8 cellular contexts compared by ENCODE assay signal in the genomic region with DNA sequence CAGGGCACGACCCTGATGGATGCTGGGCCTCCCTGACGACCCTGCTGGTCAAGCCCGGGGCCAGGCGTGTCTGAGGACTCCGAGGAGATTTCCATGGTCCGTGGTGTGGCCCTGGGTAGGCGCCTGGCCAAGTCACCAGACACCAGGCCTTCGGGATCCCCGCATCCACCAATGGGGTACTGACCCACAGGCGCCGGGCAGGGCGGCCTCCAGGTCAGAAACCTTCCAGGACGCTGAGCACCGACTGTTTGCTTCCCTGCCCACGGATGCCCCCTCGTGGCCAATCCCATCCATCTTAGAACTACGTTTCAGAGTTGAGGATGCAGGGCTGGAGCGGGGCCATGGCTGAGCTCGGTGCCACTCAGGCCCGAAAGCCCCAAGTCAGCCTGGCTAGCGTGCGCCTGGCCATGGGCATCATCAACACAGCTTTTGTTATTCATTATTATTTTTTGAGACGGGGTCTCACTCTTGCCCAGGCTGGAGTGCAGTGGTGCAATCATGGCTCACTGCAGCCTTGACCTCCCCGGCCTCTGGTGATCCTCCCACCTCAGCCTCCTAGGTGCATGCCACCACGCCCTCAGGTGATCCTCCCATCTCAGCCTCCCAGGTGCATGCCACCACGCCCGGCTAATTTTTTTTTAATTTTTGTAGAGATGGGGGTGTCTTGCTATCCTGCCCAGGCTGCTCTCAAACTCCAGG. TPM values are rescaled to one million over a fixed set of nuclear protein-coding genes. Genes with fewer than 3 reads are reported as not detected.
DNase-seq lines count a peak whose midpoint lies in the region; ATAC-seq and TF ChIP-seq lines count a peak whose summit lies in the region.

No MANE protein-coding gene starts in this region.

- H3K4me3 Mint-ChIP-seq in natural killer cell treated with Interleukin-12 subunit alpha and Interleukin-12 subunit beta and Interleukin-15 and Interleukin-18, amount 100 ng/mL, for 72 hours, result no peak overlapping the region

- H3K4me1 Mint-ChIP-seq in natural killer cell treated with Interleukin-12 subunit alpha and Interleukin-12 subunit beta and Interleukin-15 and Interleukin-18, amount 100 ng/mL, for 72 hours (ENCODE audit: low read depth in 2 of 2), result no peaks in the 10 kb centered on the region

- H3K4me2 ChIP-seq in BLaER1, result peak overlapping the region; percentile 78

- H3K4me1 ChIP-seq in BLaER1 (peaks cover 20% of the 10 kb centered on the region), stomach (peaks cover 0 to 12% (median 7%) of the 10 kb centered on the region in 4 donors)

- H3K36me3 Mint-ChIP-seq in natural killer cell treated with Interleukin-12 subunit alpha and Interleukin-12 subunit beta and Interleukin-15 and Interleukin-18, amount 100 ng/mL, for 72 hours, result no peaks in the 10 kb centered on the region

- TF ChIP-seq CTCF in fibroblast of pulmonary artery (IDR thresholded peaks at IDR 0.05; ENCODE audit: low read length, missing control alignments), result peak; percentile 71
- TF ChIP-seq CTCF in stomach (IDR thresholded peaks at IDR 0.05), result peak in 5 of 7 experiments; percentile 40 to 71 (median 69)

- 30 to 39% (median 32%) methylated on average over 13 to 27 of the region's 27 CpGs for WGBS in stomach, 5 donors

- H3K36me3 ChIP-seq in BLaER1 (no peaks in the 10 kb centered on the region), H7 (replicated peaks; ENCODE audit: control insufficient read depth, insufficient read depth, low read length) (no peaks in the 10 kb centered on the region), stomach (no peaks in the 10 kb centered on the region)

- intact Hi-C loops in stomach (cut with DNase I; ENCODE audit: low total_unique reads), result loop anchor here (10.0 kb wide), 1 partner anchor 206 kb away; the partner anchor contains the start of gene GRIFIN

- no peaks in the 10 kb centered on the region for H4K20me1 ChIP-seq in BLaER1

- H3K27ac Mint-ChIP-seq in natural killer cell treated with Interleukin-12 subunit alpha and Interleukin-12 subunit beta and Interleukin-15 and Interleukin-18, amount 100 ng/mL, for 72 hours, result no peak overlapping the region

- DNase-seq in H7 (peak; percentile 98), NOMO-1 treated with dmso at 0.1 percent for 144 hours (lab: John Stamatoyannopoulos, UW; ENCODE audit: unreplicated experiment) (peak; percentile 51), fibroblast of pulmonary artery (ENCODE audit: low read depth) (peak; percentile 73), stomach (peak; percentile 89)
- DNase-seq in activated T-cell treated with anti-CD3 and anti-CD28 coated beads, Interleukin-2, amount 50 U/mL, for 48 hours, result peak; percentile 75 to 77
- DNase-seq in natural killer cell treated with Interleukin-12 subunit alpha and Interleukin-12 subunit beta and Interleukin-15 and Interleukin-18, amount 100 ng/mL, for 72 hours (ENCODE audit: low spot score), result no peak

- no peak overlapping the region for H3K9ac ChIP-seq in BLaER1

- peak; percentile 53 to 70 for ATAC-seq in natural killer cell treated with Interleukin-12 subunit alpha and Interleukin-12 subunit beta and Interleukin-15 and Interleukin-18, amount 100 ng/mL, for 72 hours
- no peak for ATAC-seq in HG03521 (IDR thresholded peaks at IDR 0.05; ENCODE audit: unreplicated experiment)

- H3K9me3 ChIP-seq in BLaER1, result no peaks in the 10 kb centered on the region
- H3K9me3 ChIP-seq in stomach, result no peaks in the 10 kb centered on the region

- H3K27ac ChIP-seq in BLaER1 (no peak overlapping the region), stomach (no peak overlapping the region)

- H3K9me3 Mint-ChIP-seq in natural killer cell treated with Interleukin-12 subunit alpha and Interleukin-12 subunit beta and Interleukin-15 and Interleukin-18, amount 100 ng/mL, for 72 hours, result no peaks in the 10 kb centered on the region

- no peak for TF ChIP-seq POLR2A in stomach (IDR thresholded peaks at IDR 0.05)

- no peak for TF ChIP-seq EP300 in stomach (IDR thresholded peaks at IDR 0.05)

- H3K27me3 ChIP-seq in BLaER1 (peaks cover 6% of the 10 kb centered on the region; the same call in 1 of the 2 replicates), H7 (ENCODE audit: control insufficient read depth, insufficient read depth, low read length) (no peaks in the 10 kb centered on the region), stomach (peaks cover 0 to 68% (median 13%) of the 10 kb centered on the region in 3 donors)

- no peak overlapping the region for H3K4me3 ChIP-seq in BLaER1
- no peak overlapping the region for H3K4me3 ChIP-seq in H7 (ENCODE audit: insufficient read depth, low read depth, low read length)
- no peak overlapping the region for H3K4me3 ChIP-seq in fibroblast of pulmonary artery (replicated peaks; ENCODE audit: low read depth, low read length)
- no peak overlapping the region for H3K4me3 ChIP-seq in stomach

- H3K27me3 Mint-ChIP-seq in natural killer cell treated with Interleukin-12 subunit alpha and Interleukin-12 subunit beta and Interleukin-15 and Interleukin-18, amount 100 ng/mL, for 72 hours, result peaks cover 15 to 16% of the 10 kb centered on the region in 2 donors

RNA-seq across cellular contexts. Expression of gene AMZ1, which starts 7.1 kb away (rescaled TPM):
- total RNA-seq in H7 (2014; rRNA removed; shearing (Covaris generic)), result 0.07 TPM in 1 of 2 replicates, not detected in the other
- not detected for total RNA-seq in natural killer cell treated with Interleukin-12 subunit alpha and Interleukin-12 subunit beta and Interleukin-15 and Interleukin-18, amount 100 ng/mL, for 72 hours
- total RNA-seq in stomach, result 1 to 10 TPM in 1 of 5 donors, under 1 TPM in 2, not detected in 2; under 0.01 to 1.4 (median 0.45) TPM
- polyA plus RNA-seq in stomach, result not detected

RNA-seq across cellular contexts. Expression of gene TTYH3, which starts 49.2 kb away (rescaled TPM):
- 50.2 and 53.5 TPM in 2 replicates for total RNA-seq in H7 (2014; rRNA removed; shearing (Covaris generic))
- total RNA-seq in natural killer cell treated with Interleukin-12 subunit alpha and Interleukin-12 subunit beta and Interleukin-15 and Interleukin-18, amount 100 ng/mL, for 72 hours, result 10 to 100 TPM; 23.7 to 24.8 TPM
- 10 to 100 TPM; 16.2 to 79.1 (median 20.5) TPM for total RNA-seq in stomach
- 10 to 100 TPM in 1 of 3 donors, 1 to 10 TPM in 2; 4.1 to 10.8 (median 4.3) TPM for polyA plus RNA-seq in stomach
